In the genomic region with DNA sequence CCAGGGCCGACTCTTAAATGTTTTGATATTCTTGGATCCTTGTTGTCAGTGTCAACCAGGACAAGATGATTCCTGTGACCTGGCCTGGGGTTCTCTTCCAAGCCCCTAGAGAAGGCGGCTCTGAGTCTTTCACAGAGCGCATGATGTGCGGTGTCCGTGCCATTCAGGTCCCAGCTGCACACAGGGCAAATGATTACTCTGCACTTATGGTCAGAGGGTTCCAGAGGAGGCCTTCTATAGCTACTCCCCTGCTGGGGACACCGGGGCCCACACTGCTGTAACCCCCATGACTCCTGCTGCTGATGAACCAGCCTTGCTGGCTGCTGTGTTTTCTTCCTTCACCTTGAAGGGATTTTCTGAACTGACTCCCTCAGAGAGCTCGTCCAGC, we compare ENCODE assay signal across 10 cellular contexts. TPM values are rescaled to one million over a fixed set of nuclear protein-coding genes. Genes with fewer than 3 reads are reported as not detected.
DNase-seq lines count a peak whose midpoint lies in the region; ATAC-seq, FAIRE-seq and TF ChIP-seq lines count a peak whose summit lies in the region.
"Had no signal": no experiment of that assay in that cellular context is flagged by ENCODE, and none has a peak within 500 bp of the region (broad histone marks: within the 10 kb centered on the region; RNA-seq: fewer than 3 reads in every experiment).

No MANE protein-coding gene starts in this region.

- TF ChIP-seq EP300 in stomach (IDR thresholded peaks at IDR 0.05) = no peak

- no peaks in the 10 kb centered on the region for H3K27me3 ChIP-seq in astrocyte (ENCODE audit: insufficient read depth, low read length)
- peaks cover 0 to 19% (median 0%) of the 10 kb centered on the region in 3 donors for H3K27me3 ChIP-seq in stomach

- H3K4me3 Mint-ChIP-seq in astrocyte (ENCODE audit: unreplicated experiment) (no peak overlapping the region), mesothelial cell of epicardium (no peak overlapping the region)

- H3K27ac ChIP-seq in astrocyte (ENCODE audit: low read depth, low read length) (no peak overlapping the region), stomach (peak overlapping the region in 4 of 5 donors; percentile 83 to 90 (median 86))

- peaks cover 55% of the 10 kb centered on the region for H3K79me2 ChIP-seq in astrocyte (ENCODE audit: insufficient read depth, low read length)

- H3K36me3 Mint-ChIP-seq in astrocyte (ENCODE audit: low read depth, unreplicated experiment) (no peaks in the 10 kb centered on the region), mesothelial cell of epicardium (no peaks in the 10 kb centered on the region)
- H3K36me3 Mint-ChIP-seq: activated naive CD4-positive, alpha-beta T cell treated with anti-CD3 and anti-CD28 coated beads, Interleukin-2, amount 50 U/mL, for 72 hours had no signal

- intact Hi-C loops in stomach (cut with DNase I; ENCODE audit: low total_unique reads) = no loop called here

- H4K20me1 ChIP-seq in astrocyte (ENCODE audit: insufficient read depth, low read length) = peaks cover 40% of the 10 kb centered on the region

- H3K9me3 ChIP-seq in astrocyte (ENCODE audit: insufficient read depth, low read depth, low read length) (no peaks in the 10 kb centered on the region), stomach (no peaks in the 10 kb centered on the region)

- TF ChIP-seq POLR2A in stomach (IDR thresholded peaks at IDR 0.05) = no peak

- no peaks in the 10 kb centered on the region for H3K36me3 ChIP-seq in astrocyte (ENCODE audit: insufficient read depth, low read length)
- no peaks in the 10 kb centered on the region for H3K36me3 ChIP-seq in stomach

- no peak for ATAC-seq in GM21786 (IDR thresholded peaks at IDR 0.05; ENCODE audit: unreplicated experiment)

- H3K4me1 Mint-ChIP-seq in astrocyte (ENCODE audit: low read depth, unreplicated experiment) (peaks cover 12% of the 10 kb centered on the region), mesothelial cell of epicardium (peaks cover 8% of the 10 kb centered on the region)

- WGBS in stomach, 5 donors = 56 to 79% (median 68%) methylated on average over 4 to 7 of the region's 7 CpGs

- peak overlapping the region; percentile 82 for H2AFZ ChIP-seq in astrocyte (ENCODE audit: low read depth, low read length)

- peaks cover 23% of the 10 kb centered on the region for H3K4me1 ChIP-seq in astrocyte (ENCODE audit: insufficient read depth, low read length)
- peaks cover 20 to 56% (median 41%) of the 10 kb centered on the region in 4 donors for H3K4me1 ChIP-seq in stomach

- H3K4me3 ChIP-seq in astrocyte (ENCODE audit: insufficient read depth, low read depth, low read length) (peak overlapping the region; percentile 65), stomach (peak overlapping the region; percentile 67 to 81 (median 71))

- FAIRE-seq in astrocyte (lab: Jason Lieb, UNC) = no peak

- H3K27me3 Mint-ChIP-seq in astrocyte (ENCODE audit: low read depth, unreplicated experiment) (peaks cover 4% of the 10 kb centered on the region), mesothelial cell of epicardium (ENCODE audit: low read depth) (no peaks in the 10 kb centered on the region)

- no peaks in the 10 kb centered on the region for H3K9me3 Mint-ChIP-seq in astrocyte (ENCODE audit: unreplicated experiment)
- H3K9me3 Mint-ChIP-seq in mesothelial cell of epicardium = no peaks in the 10 kb centered on the region
- H3K9me3 Mint-ChIP-seq: activated naive CD4-positive, alpha-beta T cell treated with anti-CD3 and anti-CD28 coated beads, Interleukin-2, amount 50 U/mL, for 72 hours had no signal

- no peak for TF ChIP-seq CTCF in astrocyte (IDR thresholded peaks at IDR 0.05; ENCODE audit: insufficient read depth, low read depth, low read length)
- TF ChIP-seq CTCF in stomach (IDR thresholded peaks at IDR 0.05) = no peak
- no peak for TF ChIP-seq CTCF in mesothelial cell of epicardium (IDR thresholded peaks at IDR 0.05; ENCODE audit: unreplicated experiment)

- H3K9ac ChIP-seq in astrocyte (ENCODE audit: low read length) = peak overlapping the region; percentile 88

- peak overlapping the region; percentile 93 for H3K4me2 ChIP-seq in astrocyte (ENCODE audit: low read length)

- H3K27ac Mint-ChIP-seq in astrocyte (ENCODE audit: unreplicated experiment) (no peak overlapping the region), mesothelial cell of epicardium (no peak overlapping the region)
- H3K27ac Mint-ChIP-seq: activated naive CD4-positive, alpha-beta T cell treated with anti-CD3 and anti-CD28 coated beads, Interleukin-2, amount 50 U/mL, for 72 hours had no signal

- DNase-seq in NCI-H748 (lab: John Stamatoyannopoulos, UW; ENCODE audit: unreplicated experiment) (peak; percentile 20), NCI-H748 treated with DMSO at 0.1 percent for 48 hours (lab: John Stamatoyannopoulos, UW) (no peak), astrocyte (ENCODE audit: low read depth) (no peak), islet precursor cell (peak; percentile 54), stomach (no peak), mesothelial cell of epicardium (ENCODE audit: low spot score in 2 of 2, unreplicated experiment in 2 of 2) (no peak)
- no peak for DNase-seq in activated effector memory CD4-positive, alpha-beta T cell treated with anti-CD3 and anti-CD28 coated beads, Interleukin-2, amount 50 U/mL, for 16 hours
- DNase-seq: AML-193 had no signal

RNA-seq across cellular contexts. Expression of a gene that starts 1.4 kb away (rescaled TPM):
- total RNA-seq in astrocyte = 157 and 213 TPM in 2 replicates
- total RNA-seq in stomach = 10 to 100 TPM; 30.9 to 66.6 (median 47.2) TPM
- polyA plus RNA-seq in stomach = 10 to 100 TPM in 1 of 3 donors, 1 to 10 TPM in 2; 3.8 to 42.9 (median 9.7) TPM
- 100 to 108 TPM (median 106 TPM) in 3 replicates for total RNA-seq in mesothelial cell of epicardium

Comparison
In these comparisons a context has a peak if more than half of its experiments do, and no peak if none do; other contexts are left out.
1. DNase-seq: peak in NCI-H748 (single experiment) and islet precursor cell (single experiment); none in NCI-H748 treated with DMSO at 0.1 percent for 48 hours (single experiment), astrocyte (single experiment), stomach (single experiment), mesothelial cell of epicardium (0 of 2) and activated effector memory CD4-positive, alpha-beta T cell treated with anti-CD3 and anti-CD28 coated beads, Interleukin-2, amount 50 U/mL, for 16 hours (single experiment).